In the genomic region with DNA sequence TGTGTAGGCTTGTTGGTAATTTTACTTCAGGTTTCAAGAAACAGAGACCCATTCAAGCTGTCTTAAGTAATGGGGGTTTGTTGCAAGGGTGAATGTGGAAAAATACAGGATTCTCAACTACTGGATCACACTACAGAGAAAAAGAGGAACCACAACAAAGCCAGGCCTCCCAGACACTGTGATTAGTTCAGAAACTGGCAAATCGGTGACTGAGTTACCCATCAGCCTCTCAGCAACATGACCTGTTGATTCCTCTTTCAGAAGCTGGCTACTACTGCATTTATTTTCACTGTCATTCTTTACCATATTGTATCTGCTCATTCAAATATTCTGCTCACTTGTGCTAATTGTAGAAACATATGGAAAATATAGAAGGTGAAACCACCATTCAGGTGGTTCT, we compare ENCODE assay signal across 19 cellular contexts. TPM values are rescaled to one million over a fixed set of nuclear protein-coding genes. Genes with fewer than 3 reads are reported as not detected.
DNase-seq lines count a peak whose midpoint lies in the region; ATAC-seq, FAIRE-seq and TF ChIP-seq lines count a peak whose summit lies in the region.
"Had no signal": no experiment of that assay in that cellular context is flagged by ENCODE, and none has a peak within 500 bp of the region (broad histone marks: within the 10 kb centered on the region; RNA-seq: fewer than 3 reads in every experiment).

No MANE protein-coding gene starts in this region.

- TF ChIP-seq CTCF in GM12865 (IDR thresholded peaks at IDR 0.05; ENCODE audit: insufficient read depth, low read depth, low read length, missing control alignments) (no peak), OCI-LY7 (conservative IDR thresholded peaks at IDR 0.05; ENCODE audit: low read length) (no peak), glutamatergic neuron (IDR thresholded peaks at IDR 0.05; ENCODE audit: partially characterized antibody, unreplicated experiment) (no peak), HepG2 (CRISPR knock-in tag; IDR thresholded peaks at IDR 0.05) (no peak)

- H3K27ac ChIP-seq in OCI-LY7 (ENCODE audit: low read depth, low read length, poor library complexity, severe bottlenecking) (no peak overlapping the region), HepG2 (ENCODE audit: extremely low read length, insufficient read depth, low read length) (no peak overlapping the region)
- H3K27ac ChIP-seq: KMS-11, sigmoid colon, VCaP had no signal

- H3K9me3 Mint-ChIP-seq in glutamatergic neuron (ENCODE audit: unreplicated experiment) = peaks cover 2% of the 10 kb centered on the region
- H3K9me3 Mint-ChIP-seq: activated T-helper 17 cell treated with anti-CD3 and anti-CD28 coated beads, Interleukin-2, amount 50 U/mL, for 72 hours had no signal

- H3K27me3 Mint-ChIP-seq in glutamatergic neuron (ENCODE audit: unreplicated experiment) = peaks cover 2% of the 10 kb centered on the region
- H3K27me3 Mint-ChIP-seq: activated CD8-positive, alpha-beta T cell treated with anti-CD3 and anti-CD28 coated beads for 36 hours had no signal

- ATAC-seq in HG03432 (IDR thresholded peaks at IDR 0.05; ENCODE audit: unreplicated experiment) (peak; percentile 68), HepG2 (no peak)
- ATAC-seq: activated CD8-positive, alpha-beta T cell treated with anti-CD3 and anti-CD28 coated beads for 36 hours; activated T-helper 17 cell treated with anti-CD3 and anti-CD28 coated beads, Interleukin-2, amount 50 U/mL, for 72 hours; SK-N-SH treated with all-trans-retinoic acid at 6 μM for 48 hours had no signal

- H3K79me2 ChIP-seq in OCI-LY7 (ENCODE audit: insufficient read depth, low read depth, low read length) (no peaks in the 10 kb centered on the region), HepG2 (ENCODE audit: insufficient read depth, low read length) (no peaks in the 10 kb centered on the region)

- TF ChIP-seq EP300 in HepG2 (IDR thresholded peaks at IDR 0.05; ENCODE audit: low read depth in 2 of 2, low read length in 2 of 2) (no peak), HepG2 (CRISPR knock-in tag; IDR thresholded peaks at IDR 0.05; ENCODE audit: borderline replicate concordance) (no peak)

- H3K36me3 ChIP-seq in OCI-LY7 (ENCODE audit: insufficient read depth, low read length) = no peaks in the 10 kb centered on the region
- H3K36me3 ChIP-seq in HepG2 (replicated peaks in 1 of 2; ENCODE audit: control insufficient read depth in 1 of 2, insufficient read depth in 2 of 2, low read length in 2 of 2) = no peaks in the 10 kb centered on the region
- H3K36me3 ChIP-seq: HAP-1, sigmoid colon had no signal

- CTCF ChIA-PET in OCI-LY7 (lab: Charles Lee; ENCODE audit: unreplicated experiment) (no interaction called here), HepG2 (lab: Yijun Ruan, JAX; ENCODE audit: low intra/inter-chr PET ratio, low total read pairs) (no interaction called here)

- H3K9me3 ChIP-seq in OCI-LY7 (ENCODE audit: low read length) = no peaks in the 10 kb centered on the region
- no peaks in the 10 kb centered on the region for H3K9me3 ChIP-seq in HepG2 (ENCODE audit: low read length)
- H3K9me3 ChIP-seq: HAP-1, sigmoid colon had no signal

- peaks cover 13% of the 10 kb centered on the region for H3K4me1 Mint-ChIP-seq in glutamatergic neuron (ENCODE audit: low read depth, unreplicated experiment)
- H3K4me1 Mint-ChIP-seq: activated T-helper 17 cell treated with anti-CD3 and anti-CD28 coated beads, Interleukin-2, amount 50 U/mL, for 72 hours had no signal

- POLR2A ChIA-PET in OCI-LY7 (lab: Charles Lee) = interaction anchor here (0.6 to 1.2 kb wide), 3 partner anchors 11 to 1232 kb away, joined by 3 to 5 read pairs (median 4); no protein-coding TSS in a partner anchor
- POLR2A ChIA-PET in HepG2 (lab: Yijun Ruan, JAX) = no interaction called here

- TF ChIP-seq POLR2A in HepG2 (IDR thresholded peaks at IDR 0.05; ENCODE audit: insufficient read depth in 1 of 2, low read depth in 2 of 2, low read length in 2 of 2) = no peak

- no peaks in the 10 kb centered on the region for H3K36me3 Mint-ChIP-seq in glutamatergic neuron (ENCODE audit: unreplicated experiment)

- H2AFZ ChIP-seq in OCI-LY7 (ENCODE audit: low read length) (0 out of 2 replicates have a peak overlapping the region, but pooled peaks have one; percentile 23), HepG2 (ENCODE audit: low read length) (no peak overlapping the region)

- in situ Hi-C loops in HepG2 (cut with HindIII; ENCODE audit: extremely low pct_ligation_motif_present, low pct_unique_long_range_greater_than_20kb) = no loop called here

- H3K4me2 ChIP-seq in OCI-LY7 (ENCODE audit: low read length) = no peak overlapping the region
- H3K4me2 ChIP-seq in HepG2 (ENCODE audit: low read depth, low read length) = no peak overlapping the region
- H3K4me2 ChIP-seq: KMS-11 had no signal

- H3K4me3 ChIP-seq in GM12865 (ENCODE audit: low read depth, low read length) = no peak overlapping the region
- H3K4me3 ChIP-seq in OCI-LY7 (ENCODE audit: low read depth, low read length, poor library complexity, severe bottlenecking) = no peak overlapping the region
- no peak overlapping the region for H3K4me3 ChIP-seq in HepG2 (replicated peaks in 1 of 3; ENCODE audit: insufficient read depth in 1 of 3, low read depth in 2 of 3, low read length in 3 of 3)
- H3K4me3 ChIP-seq: HAP-1, sigmoid colon had no signal

- no peaks in the 10 kb centered on the region for H3K9me2 ChIP-seq in OCI-LY7 (ENCODE audit: insufficient read depth, low read length)

- no peaks in the 10 kb centered on the region for H3K27me3 ChIP-seq in HepG2 (ENCODE audit: control insufficient read depth in 1 of 2, insufficient read depth in 2 of 2, low read length in 2 of 2)
- H3K27me3 ChIP-seq: sigmoid colon had no signal

- H3K27ac Mint-ChIP-seq in glutamatergic neuron (ENCODE audit: unreplicated experiment) = peak overlapping the region; percentile 53
- H3K27ac Mint-ChIP-seq: activated CD8-positive, alpha-beta T cell treated with anti-CD3 and anti-CD28 coated beads for 36 hours; activated T-helper 17 cell treated with anti-CD3 and anti-CD28 coated beads, Interleukin-2, amount 50 U/mL, for 72 hours had no signal

- H4K20me1 ChIP-seq in OCI-LY7 (ENCODE audit: insufficient read depth, low read length) (no peaks in the 10 kb centered on the region), HepG2 (ENCODE audit: insufficient read depth, low read length) (no peaks in the 10 kb centered on the region)

- no peaks in the 10 kb centered on the region for H3K4me1 ChIP-seq in OCI-LY7 (ENCODE audit: insufficient read depth, low read length, poor library complexity, severe bottlenecking)
- H3K4me1 ChIP-seq in HepG2 (ENCODE audit: insufficient read depth, low read length) = no peaks in the 10 kb centered on the region
- H3K4me1 ChIP-seq: HAP-1, sigmoid colon had no signal

- H3K9ac ChIP-seq in HepG2 (ENCODE audit: insufficient read depth, low read depth, low read length) = no peak overlapping the region
- H3K9ac ChIP-seq: KMS-11 had no signal

- no peak for TF ChIP-seq RAD21 in HepG2 (CRISPR knock-in tag; IDR thresholded peaks at IDR 0.05)

- FAIRE-seq in HepG2 (lab: Jason Lieb, UNC) = no peak

- 0% methylated on average over 1 of the region's 1 CpG for WGBS in HepG2 (ENCODE audit: low lambda C conversion rate)

- DNase-seq in GM12865 (ENCODE audit: low read depth) = peak; percentile 34
- peak; percentile 20 for DNase-seq in OCI-LY7 (ENCODE audit: low spot score)
- DNase-seq in glutamatergic neuron = no peak
- DNase-seq in middle frontal gyrus (ENCODE audit: extremely low spot score, low spot score) = no peak
- DNase-seq in HepG2 (ENCODE audit: low spot score) = no peak
- no peak for DNase-seq in NK-92 treated with Interleukin-12 subunit alpha and Interleukin-12 subunit beta, amount 100 ng/mL, for 24 hours (lab: John Stamatoyannopoulos, UW)
- no peak for DNase-seq in epidermal melanocyte (ENCODE audit: insufficient read length, low spot score)
- DNase-seq: activated CD8-positive, alpha-beta T cell treated with anti-CD3 and anti-CD28 coated beads for 36 hours; islet precursor cell; NCI-H1694 treated with DMSO at 0.1 percent for 48 hours; occipital lobe; sigmoid colon; stimulated activated CD4-positive, alpha-beta T cell treated with anti-CD3 and anti-CD28 coated beads, Interleukin-2, amount 100 ng/mL, for 24 hours had no signal

- no TSS peak for BruUV-seq in OCI-LY7 (replicated peaks; lab: Mats Ljungman, UMichigan)
- BruUV-seq in HepG2 (replicated peaks; lab: Mats Ljungman, UMichigan) = no TSS peak

- H3K4me3 Mint-ChIP-seq in glutamatergic neuron (ENCODE audit: unreplicated experiment) = no peak overlapping the region
- H3K4me3 Mint-ChIP-seq: activated CD8-positive, alpha-beta T cell treated with anti-CD3 and anti-CD28 coated beads for 36 hours; activated T-helper 17 cell treated with anti-CD3 and anti-CD28 coated beads, Interleukin-2, amount 50 U/mL, for 72 hours had no signal

- intact Hi-C loops in OCI-LY7 (cut with micrococcal nuclease; ENCODE audit: unreplicated experiment) (no loop called here), HepG2 (cut with micrococcal nuclease; ENCODE audit: unreplicated experiment) (no loop called here)

TF ChIP-seq in HepG2, 621 proteins besides CTCF, POLR2A, EP300 and RAD21 (continues in another document):
- no peak for TF ChIP-seq MIXL1 (CRISPR knock-in tag; IDR thresholded peaks at IDR 0.05)

RNA-seq across cellular contexts. Expression of a gene that starts 16.0 kb away (rescaled TPM):
- 20.5 and 20.6 TPM in 2 replicates for total RNA-seq in OCI-LY7 (2014; rRNA removed; shearing (Covaris generic))
- total RNA-seq in OCI-LY7 (2022) (18.5 and 20.6 TPM in 2 replicates), glutamatergic neuron (ENCODE audit: unreplicated experiment) (38.9 TPM), HepG2 (2016; rRNA removed; fragmentation: Illumina TruSeq; extraction: Trizol) (0.02 TPM in 1 of 2 replicates, not detected in the other)
- not detected in 2 replicates for total RNA-seq in HepG2 (2016; cell fraction: cytosol; rRNA removed; fragmentation: Illumina TruSeq; extraction: Trizol; ENCODE audit: low read depth)
- total RNA-seq in HepG2 (2016; cell fraction: insoluble cytoplasmic fraction; rRNA removed; fragmentation: Illumina TruSeq; extraction: Trizol) = not detected in 2 replicates
- total RNA-seq in HepG2 (2016; cell fraction: membrane; rRNA removed; fragmentation: Illumina TruSeq; extraction: Trizol) = 0.06 TPM in 1 of 2 replicates, not detected in the other
- total RNA-seq in HepG2 (2016; cell fraction: nucleus; rRNA removed; fragmentation: Illumina TruSeq; extraction: Trizol) = not detected in 2 replicates
- polyA plus RNA-seq in HepG2 (2011; rRNA removed) = 0.04 TPM in 1 of 2 replicates, not detected in the other
- 0.03 and 0.04 TPM in 2 replicates for polyA plus RNA-seq in HepG2 (2011; cell fraction: cytosol; rRNA removed)
- polyA plus RNA-seq in HepG2 (2011; cell fraction: nucleus; rRNA removed) = 0.10 TPM in 1 of 2 replicates, not detected in the other
- not detected in 2 replicates for polyA plus RNA-seq in HepG2 (2012)
- not detected in 2 replicates for polyA plus RNA-seq in HepG2 (2016; cell fraction: cytosol; fragmentation: Illumina TruSeq; extraction: Trizol; ENCODE audit: low read depth)
- polyA plus RNA-seq in HepG2 (2016; cell fraction: insoluble cytoplasmic fraction; fragmentation: Illumina TruSeq; extraction: Trizol; ENCODE audit: low read depth) = not detected in 2 replicates
- not detected in 2 replicates for polyA plus RNA-seq in HepG2 (2016; cell fraction: membrane; fragmentation: Illumina TruSeq; extraction: Trizol; ENCODE audit: low read depth)
- not detected in 2 replicates for polyA plus RNA-seq in HepG2 (2016; cell fraction: nucleus; fragmentation: Illumina TruSeq; extraction: Trizol; ENCODE audit: insufficient read depth, low read depth)
- polyA minus RNA-seq in HepG2 (2011; rRNA and poly(A)+ RNA removed; ENCODE audit: low replicate concordance) = 2.9 TPM in 1 of 2 replicates, not detected in the other
- not detected in 2 replicates for polyA minus RNA-seq in HepG2 (2011; cell fraction: cytosol; rRNA and poly(A)+ RNA removed)
- polyA minus RNA-seq in HepG2 (2011; cell fraction: nucleus; rRNA and poly(A)+ RNA removed) = 0.13 TPM in 1 of 2 replicates, not detected in the other

Comparison
In these comparisons a context has a peak if more than half of its experiments do, and no peak if none do; other contexts are left out.
1. DNase-seq: peak in GM12865 (single experiment) and OCI-LY7 (single experiment); none in glutamatergic neuron (single experiment), middle frontal gyrus (single experiment), HepG2 (single experiment), NK-92 treated with Interleukin-12 subunit alpha and Interleukin-12 subunit beta, amount 100 ng/mL, for 24 hours (single experiment) and epidermal melanocyte (single experiment).
2. RNA of a gene that starts 16.0 kb away (total RNA-seq): 38.9 TPM in glutamatergic neuron (single experiment) and 18.5 to 20.6 TPM in OCI-LY7; 0.02 to 0.06 TPM in HepG2; every median in the first group is over 10 times any median in the second.